ENCODE assay signal across 8 cellular contexts in the genomic region with DNA sequence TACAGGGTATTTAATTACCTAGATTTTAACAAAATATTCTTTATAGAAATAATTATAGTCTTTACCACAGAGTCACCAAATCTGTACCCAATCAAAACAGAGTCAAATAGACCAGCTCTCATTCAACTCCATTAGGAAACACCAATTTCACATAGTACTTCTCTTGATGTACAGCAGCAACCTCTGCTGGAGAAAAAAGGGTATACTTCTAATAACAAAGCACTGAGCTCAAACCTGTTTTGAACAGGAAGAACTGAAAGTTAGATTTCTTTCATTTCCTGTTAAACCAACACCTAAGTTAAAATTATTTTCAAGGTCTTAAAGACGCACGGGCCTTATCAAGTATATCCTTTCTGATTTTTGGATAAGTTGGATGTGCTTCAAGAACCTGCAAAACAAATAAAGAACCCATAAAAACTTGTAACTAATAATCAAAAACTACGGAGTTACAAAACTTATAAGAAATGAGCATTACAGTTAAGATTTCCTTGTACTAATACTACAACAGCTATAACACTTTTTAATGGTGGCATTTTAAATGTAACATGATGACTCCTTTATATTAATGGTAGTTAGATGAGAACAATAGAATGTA.
DNase-seq lines count a peak whose midpoint lies in the region; ATAC-seq and TF ChIP-seq lines count a peak whose summit lies in the region.

No MANE protein-coding gene starts in this region.

- H3K4me1 Mint-ChIP-seq in activated T-helper 17 cell treated with anti-CD3 and anti-CD28 coated beads, Interleukin-2, amount 50 U/mL, for 72 hours: peaks cover 14% of the 10 kb centered on the region
- no peaks in the 10 kb centered on the region for H3K4me1 Mint-ChIP-seq in glutamatergic neuron (ENCODE audit: low read depth, unreplicated experiment)

- H3K36me3 ChIP-seq in DOHH2 (ENCODE audit: control insufficient read depth, low read length): 0 out of 2 replicates have a peak, but pooled peaks cover 4% of the 10 kb centered on the region

- H3K27me3 Mint-ChIP-seq in activated T-helper 17 cell treated with anti-CD3 and anti-CD28 coated beads, Interleukin-2, amount 50 U/mL, for 72 hours: no peaks in the 10 kb centered on the region
- peaks cover 3% of the 10 kb centered on the region for H3K27me3 Mint-ChIP-seq in glutamatergic neuron (ENCODE audit: unreplicated experiment)

- peaks cover 37% of the 10 kb centered on the region for H3K36me3 Mint-ChIP-seq in activated T-helper 17 cell treated with anti-CD3 and anti-CD28 coated beads, Interleukin-2, amount 50 U/mL, for 72 hours (ENCODE audit: low read depth)
- no peaks in the 10 kb centered on the region for H3K36me3 Mint-ChIP-seq in glutamatergic neuron (ENCODE audit: unreplicated experiment)

- no peaks in the 10 kb centered on the region for H3K9me3 Mint-ChIP-seq in activated T-helper 17 cell treated with anti-CD3 and anti-CD28 coated beads, Interleukin-2, amount 50 U/mL, for 72 hours
- H3K9me3 Mint-ChIP-seq in glutamatergic neuron (ENCODE audit: unreplicated experiment): no peaks in the 10 kb centered on the region

- no peaks in the 10 kb centered on the region for H3K9me3 ChIP-seq in DOHH2 (ENCODE audit: control insufficient read depth, insufficient read depth, low read length)

- H3K9me2 ChIP-seq in DOHH2 (replicated peaks; ENCODE audit: control insufficient read depth, low read length): no peaks in the 10 kb centered on the region

- H3K4me3 Mint-ChIP-seq in activated T-helper 17 cell treated with anti-CD3 and anti-CD28 coated beads, Interleukin-2, amount 50 U/mL, for 72 hours: no peak overlapping the region
- no peak overlapping the region for H3K4me3 Mint-ChIP-seq in glutamatergic neuron (ENCODE audit: unreplicated experiment)

- no peak overlapping the region for H3K27ac Mint-ChIP-seq in activated T-helper 17 cell treated with anti-CD3 and anti-CD28 coated beads, Interleukin-2, amount 50 U/mL, for 72 hours
- no peak overlapping the region for H3K27ac Mint-ChIP-seq in glutamatergic neuron (ENCODE audit: unreplicated experiment)

- no peaks in the 10 kb centered on the region for H4K20me1 ChIP-seq in DOHH2 (ENCODE audit: control insufficient read depth, insufficient read depth, low read depth, low read length)

- no peaks in the 10 kb centered on the region for H3K79me2 ChIP-seq in DOHH2 (ENCODE audit: control insufficient read depth, low read length)

- ATAC-seq in GM19452 (IDR thresholded peaks at IDR 0.05; ENCODE audit: unreplicated experiment): peak; percentile 80
- ATAC-seq in HG03378 (IDR thresholded peaks at IDR 0.05; ENCODE audit: unreplicated experiment): peak; percentile 97
- peak; percentile 20 for ATAC-seq in activated T-helper 17 cell treated with anti-CD3 and anti-CD28 coated beads, Interleukin-2, amount 50 U/mL, for 72 hours (replicated peaks)

- peak overlapping the region; percentile 65 for H3K4me2 ChIP-seq in DOHH2 (ENCODE audit: low read length)

- H3K4me3 ChIP-seq in DOHH2 (ENCODE audit: low read length): peak overlapping the region; percentile 48

- H3K4me1 ChIP-seq in DOHH2 (ENCODE audit: control insufficient read depth, low read length): peaks cover 5% of the 10 kb centered on the region

- H3K27me3 ChIP-seq in DOHH2 (ENCODE audit: control insufficient read depth, low read length): no peaks in the 10 kb centered on the region

- 0 out of 2 replicates have a peak, but pooled peaks cover 5% of the 10 kb centered on the region for H3F3A ChIP-seq in DOHH2 (ENCODE audit: control insufficient read depth, insufficient read depth)

- peak overlapping the region; percentile 24; the same call in 1 of the 2 replicates for H3K27ac ChIP-seq in DOHH2 (ENCODE audit: low read depth, low read length)

- TF ChIP-seq CTCF in DOHH2 (IDR thresholded peaks at IDR 0.05; ENCODE audit: low read depth, low read length, poor library complexity, severe bottlenecking) (peak; percentile 67), glutamatergic neuron (IDR thresholded peaks at IDR 0.05; ENCODE audit: partially characterized antibody, unreplicated experiment) (peak; percentile 67)

- DNase-seq in NCI-H345 treated with DMSO at 0.1 percent for 48 hours (lab: John Stamatoyannopoulos, UW; ENCODE audit: unreplicated experiment) (peak; percentile 43), glutamatergic neuron (no peak), retina (peak; percentile 33), activated gamma-delta T cell (lab: John Stamatoyannopoulos, UW) (no peak)

Comparison
In these comparisons a context has a peak if more than half of its experiments do, and no peak if none do; other contexts are left out.
1. ATAC-seq: peak in every context shown above with its lines; median percentile 97 in HG03378; 80 in GM19452; 20 in activated T-helper 17 cell treated with anti-CD3 and anti-CD28 coated beads, Interleukin-2, amount 50 U/mL, for 72 hours.
2. DNase-seq: peak in NCI-H345 treated with DMSO at 0.1 percent for 48 hours (single experiment) and retina (single experiment); none in glutamatergic neuron (single experiment) and activated gamma-delta T cell (single experiment).